14 cellular contexts compared by ENCODE assay signal in the genomic region with DNA sequence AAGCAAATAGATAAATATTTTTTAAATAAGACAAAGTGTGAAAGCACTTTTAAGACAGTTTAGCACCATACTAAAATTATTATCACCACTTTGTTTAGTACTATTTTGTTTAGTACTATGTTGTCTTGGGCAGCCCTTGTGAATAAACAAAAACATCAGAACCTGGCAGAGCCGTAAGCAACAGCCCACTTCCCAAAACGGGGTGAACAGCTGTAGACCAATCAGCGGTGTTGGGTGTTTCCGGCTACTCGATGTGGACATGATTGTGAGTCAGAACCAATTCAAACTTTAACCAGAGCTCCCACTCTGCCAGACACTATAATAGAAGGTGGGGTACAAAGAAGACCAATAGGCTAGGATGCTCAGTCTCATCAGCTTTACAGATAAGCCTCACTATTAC. TPM values are rescaled to one million over a fixed set of nuclear protein-coding genes. Genes with fewer than 3 reads are reported as not detected.
DNase-seq lines count a peak whose midpoint lies in the region; ATAC-seq, FAIRE-seq and TF ChIP-seq lines count a peak whose summit lies in the region.
"Had no signal": no experiment of that assay in that cellular context is flagged by ENCODE, and none has a peak within 500 bp of the region (broad histone marks: within the 10 kb centered on the region; RNA-seq: fewer than 3 reads in every experiment).

No MANE protein-coding gene starts in this region.

- no peaks in the 10 kb centered on the region for H3K9me1 ChIP-seq in K562 (ENCODE audit: control insufficient read depth, insufficient read depth, low read length)

- no peak for DNase-seq in activated T-cell treated with anti-CD3 and anti-CD28 coated beads, Interleukin-2, amount 50 U/mL, for 72 hours
- no peak for DNase-seq in activated T-cell treated with anti-CD3 and anti-CD28 coated beads, Interleukin-2, amount 50 U/mL, for 48 hours
- DNase-seq in NOMO-1 treated with DMSO at 0.1 percent for 48 hours (lab: John Stamatoyannopoulos, UW; ENCODE audit: unreplicated experiment): peak; percentile 61
- DNase-seq in K562 (ENCODE audit: extremely low read depth in 1 of 4, low spot score in 3 of 4): no peak
- no peak for DNase-seq in stimulated activated effector memory CD8-positive, alpha-beta T cell treated with anti-CD3 and anti-CD28 coated beads, Interleukin-12 subunit alpha, Interleukin-12 subunit beta, amount 100 ng/mL, for 72 hours (ENCODE audit: low spot score in 2 of 2)
- DNase-seq in NCI-H2107 (lab: John Stamatoyannopoulos, UW): no peak
- DNase-seq: body of pancreas, NCI-H1105, NCI-H526, transverse colon had no signal

- intact Hi-C loops in K562 (cut with micrococcal nuclease): no loop called here

- H3K27ac Mint-ChIP-seq in activated T-cell treated with anti-CD3 and anti-CD28 coated beads, Interleukin-2, amount 50 U/mL, for 72 hours: peak overlapping the region; percentile 33
- peak overlapping the region; percentile 91 for H3K27ac Mint-ChIP-seq in stimulated activated effector memory CD8-positive, alpha-beta T cell treated with anti-CD3 and anti-CD28 coated beads, Interleukin-12 subunit alpha, Interleukin-12 subunit beta, amount 100 ng/mL, for 72 hours

- TF ChIP-seq EP300 in K562 (IDR thresholded peaks at IDR 0.05; ENCODE audit: low read length): no peak

- no peak for TF ChIP-seq POLR2A in K562 (conservative IDR thresholded peaks at IDR 0.05)

- no peaks in the 10 kb centered on the region for H3K9me3 ChIP-seq in K562 (replicated peaks; ENCODE audit: control insufficient read depth, insufficient read depth, low read depth, low read length)
- H3K9me3 ChIP-seq: body of pancreas, transverse colon had no signal

- no peaks in the 10 kb centered on the region for H4K20me1 ChIP-seq in K562 (replicated peaks; ENCODE audit: control insufficient read depth, insufficient read depth, low read length)

- no peak for TF ChIP-seq RAD21 in K562 (CRISPR knock-in tag; conservative IDR thresholded peaks at IDR 0.05 in 1 of 2, IDR thresholded peaks at IDR 0.05 in 1 of 2)

- no peak overlapping the region for H3K4me2 ChIP-seq in K562 (ENCODE audit: insufficient read depth, low read length)

- no peak for ATAC-seq in activated T-cell treated with anti-CD3 and anti-CD28 coated beads, Interleukin-2, amount 50 U/mL, for 72 hours (replicated peaks in 1 of 2)
- ATAC-seq in K562 (no peak), HG02571 (IDR thresholded peaks at IDR 0.05; ENCODE audit: unreplicated experiment) (no peak), GM21737 (IDR thresholded peaks at IDR 0.05; ENCODE audit: unreplicated experiment) (no peak)
- ATAC-seq in stimulated activated effector memory CD8-positive, alpha-beta T cell treated with anti-CD3 and anti-CD28 coated beads, Interleukin-12 subunit alpha, Interleukin-12 subunit beta, amount 100 ng/mL, for 72 hours: no peak
- ATAC-seq: body of pancreas, SK-N-SH treated with all-trans-retinoic acid at 6 μM for 48 hours had no signal

- in situ Hi-C loops in K562 (cut with MboI): no loop called here

- POLR2A ChIA-PET in K562 (lab: Yijun Ruan, JAX): interaction anchor here (0.5 to 1.9 kb wide), 6 partner anchors 12 to 719 kb away, joined by 3 to 5 read pairs (median 4); a partner anchor contains a TSS

- CTCF ChIA-PET in K562 (lab: Yijun Ruan, JAX; ENCODE audit: low intra/inter-chr PET ratio): no interaction called here

- H3K27me3 Mint-ChIP-seq in activated T-cell treated with anti-CD3 and anti-CD28 coated beads, Interleukin-2, amount 50 U/mL, for 72 hours (ENCODE audit: low read depth): no peaks in the 10 kb centered on the region

- 13% methylated on average over 5 of the region's 5 CpGs for WGBS in K562 (ENCODE audit: insufficient coverage, low coverage, missing lambda C conversion rate)

- H3K27ac ChIP-seq in K562 (ENCODE audit: extremely low read depth, low read depth, low read length): no peak overlapping the region
- H3K27ac ChIP-seq: body of pancreas, epithelial cell of prostate had no signal

- no peak for TF ChIP-seq CTCF in K562 (IDR thresholded peaks at IDR 0.05 in 2 of 3, conservative IDR thresholded peaks at IDR 0.05 in 1 of 3; ENCODE audit: insufficient read depth in 2 of 3, low read depth in 1 of 3, low read length in 3 of 3)

- no peaks in the 10 kb centered on the region for H3K27me3 ChIP-seq in K562 (ENCODE audit: control insufficient read depth in 2 of 2, insufficient read depth in 2 of 2, low read length in 2 of 2)
- H3K27me3 ChIP-seq: body of pancreas, transverse colon had no signal

- H3K9ac ChIP-seq in K562 (ENCODE audit: insufficient read depth in 1 of 2, low read depth in 2 of 2, low read length in 2 of 2): no peak overlapping the region

- H3K36me3 ChIP-seq in K562 (ENCODE audit: control insufficient read depth, insufficient read depth, low read length): no peaks in the 10 kb centered on the region
- H3K36me3 ChIP-seq: transverse colon had no signal

- no peaks in the 10 kb centered on the region; a peak in 1 of 5 replicates for H3K4me1 ChIP-seq in K562 (replicated peaks in 1 of 2; ENCODE audit: control insufficient read depth in 2 of 2, insufficient read depth in 2 of 2, low read length in 2 of 2)

- H3K36me3 Mint-ChIP-seq in activated T-cell treated with anti-CD3 and anti-CD28 coated beads, Interleukin-2, amount 50 U/mL, for 72 hours (ENCODE audit: insufficient read depth in 2 of 2): peaks cover 0 to 2% of the 10 kb centered on the region in 2 donors
- H3K36me3 Mint-ChIP-seq in stimulated activated effector memory CD8-positive, alpha-beta T cell treated with anti-CD3 and anti-CD28 coated beads, Interleukin-12 subunit alpha, Interleukin-12 subunit beta, amount 100 ng/mL, for 72 hours: peaks cover 6% of the 10 kb centered on the region

- no TSS peak for BruUV-seq in K562 (replicated peaks; lab: Mats Ljungman, UMichigan)

- no peak overlapping the region for H2AFZ ChIP-seq in K562 (ENCODE audit: low read depth, low read length)

- H3K4me3 Mint-ChIP-seq in activated T-cell treated with anti-CD3 and anti-CD28 coated beads, Interleukin-2, amount 50 U/mL, for 72 hours: peak overlapping the region in 1 of 2 donors; percentile 56
- H3K4me3 Mint-ChIP-seq in stimulated activated effector memory CD8-positive, alpha-beta T cell treated with anti-CD3 and anti-CD28 coated beads, Interleukin-12 subunit alpha, Interleukin-12 subunit beta, amount 100 ng/mL, for 72 hours: peak overlapping the region; percentile 47

- peaks cover 0 to 2% of the 10 kb centered on the region in 2 donors for H3K9me3 Mint-ChIP-seq in activated T-cell treated with anti-CD3 and anti-CD28 coated beads, Interleukin-2, amount 50 U/mL, for 72 hours
- H3K9me3 Mint-ChIP-seq in stimulated activated effector memory CD8-positive, alpha-beta T cell treated with anti-CD3 and anti-CD28 coated beads, Interleukin-12 subunit alpha, Interleukin-12 subunit beta, amount 100 ng/mL, for 72 hours: no peaks in the 10 kb centered on the region

- H3K79me2 ChIP-seq in K562 (ENCODE audit: control insufficient read depth, insufficient read depth, low read length): peaks cover 22% of the 10 kb centered on the region

- peaks cover 39% of the 10 kb centered on the region for H3K4me1 Mint-ChIP-seq in activated T-cell treated with anti-CD3 and anti-CD28 coated beads, Interleukin-2, amount 50 U/mL, for 72 hours (ENCODE audit: low read depth)
- peaks cover 32% of the 10 kb centered on the region for H3K4me1 Mint-ChIP-seq in stimulated activated effector memory CD8-positive, alpha-beta T cell treated with anti-CD3 and anti-CD28 coated beads, Interleukin-12 subunit alpha, Interleukin-12 subunit beta, amount 100 ng/mL, for 72 hours

- FAIRE-seq in K562 (lab: Jason Lieb, UNC): no peak

- no peak overlapping the region for H3K4me3 ChIP-seq in K562
- H3K4me3 ChIP-seq: body of pancreas, transverse colon had no signal

RNA-seq across cellular contexts. Expression of a gene that starts 2.5 kb away (rescaled TPM):
- 10 to 100 TPM; 52.1 to 59.1 TPM for total RNA-seq in activated T-cell treated with anti-CD3 and anti-CD28 coated beads, Interleukin-2, amount 50 U/mL, for 72 hours
- total RNA-seq in K562 (2011; cell fraction: chromatin; rRNA removed; ENCODE audit: low replicate concordance): 9.2 and 28.4 TPM in 2 replicates
- 6.0 and 7.0 TPM in 2 replicates for total RNA-seq in K562 (2011; cell fraction: nucleolus; rRNA removed)
- 10.2 and 10.3 TPM in 2 replicates for total RNA-seq in K562 (2011; cell fraction: nucleoplasm; rRNA removed)
- total RNA-seq in K562 (2014; rRNA removed) (25.1 and 26.9 TPM in 2 replicates), K562 (2014; rRNA removed; fragmentation: Illumina TruSeq; extraction: Trizol) (41.2 and 47.2 TPM in 2 replicates), K562 (2015; rRNA removed; fragmentation: Illumina TruSeq; extraction: Trizol) (40.1 and 40.5 TPM in 2 replicates), K562 (2021) (23.9 and 27.0 TPM in 2 replicates)
- polyA plus RNA-seq in K562 (2011; rRNA removed) (19.1 and 31.7 TPM in 2 replicates), K562 (2014; fragmentation: Illumina TruSeq; extraction: Trizol) (33.6 and 46.5 TPM in 2 replicates), K562 (2014; fragmentation: Nextera tagmentation; extraction: Ambion mirVana) (10 to 100 TPM; 38.3 to 56.4 TPM), K562 (2014; rRNA removed) (28.4 and 30.3 TPM in 2 replicates)
- 3.4 and 9.2 TPM in 2 replicates for polyA plus RNA-seq in K562 (2011; cell fraction: cytosol; rRNA removed)
- polyA plus RNA-seq in K562 (2011; cell fraction: nucleus; rRNA removed): 5.1 and 7.2 TPM in 2 replicates
- polyA plus RNA-seq in K562 (2012): 17.7 and 21.5 TPM in 2 replicates
- 40.6 and 40.8 TPM in 2 replicates for polyA minus RNA-seq in K562 (2011; rRNA and poly(A)+ RNA removed)
- polyA minus RNA-seq in K562 (2011; cell fraction: cytosol; rRNA and poly(A)+ RNA removed): 32.7 and 48.7 TPM in 2 replicates
- polyA minus RNA-seq in K562 (2011; cell fraction: nucleus; rRNA and poly(A)+ RNA removed): 7.0 and 13.2 TPM in 2 replicates

RNA-seq across cellular contexts. Expression of a gene that starts 15.7 kb away (rescaled TPM):
- 1 to 10 TPM; 5.9 to 7.5 TPM for total RNA-seq in activated T-cell treated with anti-CD3 and anti-CD28 coated beads, Interleukin-2, amount 50 U/mL, for 72 hours
- 1.1 and 1.5 TPM in 2 replicates for total RNA-seq in K562 (2011; cell fraction: chromatin; rRNA removed; ENCODE audit: low replicate concordance)
- 0.33 and 0.39 TPM in 2 replicates for total RNA-seq in K562 (2011; cell fraction: nucleolus; rRNA removed)
- total RNA-seq in K562 (2011; cell fraction: nucleoplasm; rRNA removed): 1.2 and 1.8 TPM in 2 replicates
- total RNA-seq in K562 (2014; rRNA removed) (0.14 and 0.29 TPM in 2 replicates), K562 (2014; rRNA removed; fragmentation: Illumina TruSeq; extraction: Trizol) (0.44 and 0.73 TPM in 2 replicates), K562 (2015; rRNA removed; fragmentation: Illumina TruSeq; extraction: Trizol) (0.51 and 0.68 TPM in 2 replicates), K562 (2021) (0.49 and 0.74 TPM in 2 replicates)
- polyA plus RNA-seq in K562 (2011; rRNA removed) (0.47 and 0.52 TPM in 2 replicates), K562 (2014; fragmentation: Illumina TruSeq; extraction: Trizol) (0.21 and 0.60 TPM in 2 replicates), K562 (2014; fragmentation: Nextera tagmentation; extraction: Ambion mirVana) (under 1 TPM; 0.27 to 0.39 TPM), K562 (2014; rRNA removed) (0.04 and 0.23 TPM in 2 replicates)
- polyA plus RNA-seq in K562 (2011; cell fraction: cytosol; rRNA removed): 0.06 and 0.07 TPM in 2 replicates
- 0.41 and 0.59 TPM in 2 replicates for polyA plus RNA-seq in K562 (2011; cell fraction: nucleus; rRNA removed)
- 0.22 and 0.58 TPM in 2 replicates for polyA plus RNA-seq in K562 (2012)
- polyA minus RNA-seq in K562 (2011; rRNA and poly(A)+ RNA removed): 1.2 and 1.6 TPM in 2 replicates
- polyA minus RNA-seq in K562 (2011; cell fraction: cytosol; rRNA and poly(A)+ RNA removed): 0.57 TPM in 1 of 2 replicates, not detected in the other
- 0.54 and 1.6 TPM in 2 replicates for polyA minus RNA-seq in K562 (2011; cell fraction: nucleus; rRNA and poly(A)+ RNA removed)
